Comparison of ENCODE assay signal across 9 cellular contexts in the genomic region with DNA sequence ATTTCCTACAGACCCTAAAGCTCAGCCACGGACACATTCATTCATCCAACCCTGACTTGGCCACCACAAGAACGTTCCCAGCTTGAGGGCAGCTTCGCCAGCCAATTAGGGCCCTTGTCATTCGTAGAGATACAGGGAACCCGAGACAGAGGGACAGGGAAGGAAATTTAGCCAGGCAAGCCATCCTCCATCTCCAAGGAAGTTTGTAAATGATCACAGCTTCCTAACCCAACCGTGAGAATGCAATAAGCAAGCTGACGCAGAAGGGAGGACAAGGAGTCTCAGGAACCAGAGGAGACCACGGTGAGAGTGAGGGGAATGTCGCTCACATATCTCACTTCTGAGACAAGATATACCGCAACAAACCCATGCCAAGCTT. TPM values are rescaled to one million over a fixed set of nuclear protein-coding genes. Genes with fewer than 3 reads are reported as not detected.
A peak's percentile ranks its signal among the peaks of the same experiment; 100 is the strongest.
DNase-seq lines count a peak whose midpoint lies in the region; ATAC-seq, FAIRE-seq and TF ChIP-seq lines count a peak whose summit lies in the region.
"Had no signal": no experiment of that assay in that cellular context is flagged by ENCODE, and none has a peak within 500 bp of the region (broad histone marks: within the 10 kb centered on the region; RNA-seq: fewer than 3 reads in every experiment).

No MANE protein-coding gene starts in this region.

- no peaks in the 10 kb centered on the region for H3K9me3 Mint-ChIP-seq in activated naive CD4-positive, alpha-beta T cell treated with anti-CD3 and anti-CD28 coated beads for 36 hours
- H3K9me3 Mint-ChIP-seq in astrocyte (ENCODE audit: unreplicated experiment) (peaks cover 5% of the 10 kb centered on the region), type B pancreatic cell (no peaks in the 10 kb centered on the region)

- H3K27ac Mint-ChIP-seq in activated naive CD4-positive, alpha-beta T cell treated with anti-CD3 and anti-CD28 coated beads for 36 hours, result no peak overlapping the region
- peak overlapping the region; percentile 63 for H3K27ac Mint-ChIP-seq in astrocyte (ENCODE audit: unreplicated experiment)
- H3K27ac Mint-ChIP-seq in type B pancreatic cell, result peak overlapping the region; percentile 74

- TF ChIP-seq CTCF in astrocyte (IDR thresholded peaks at IDR 0.05; ENCODE audit: insufficient read depth, low read depth, low read length) (no peak), liver (IDR thresholded peaks at IDR 0.05; ENCODE audit: low read depth, low read length, missing input control) (no peak), type B pancreatic cell (conservative IDR thresholded peaks at IDR 0.05) (no peak)

- TF ChIP-seq RAD21 in liver (IDR thresholded peaks at IDR 0.05), result no peak

- H3K36me3 ChIP-seq in astrocyte (ENCODE audit: insufficient read depth, low read length) (peaks cover 6% of the 10 kb centered on the region), liver (ENCODE audit: control insufficient read depth in 4 of 4, insufficient read depth in 3 of 4, low read depth in 1 of 4, low read length in 3 of 4) (no peaks in the 10 kb centered on the region)

- ATAC-seq in HG03354 (IDR thresholded peaks at IDR 0.05; ENCODE audit: poor library complexity, severe bottlenecking, unreplicated experiment), result no peak

- peak overlapping the region; percentile 78 for H3K4me3 Mint-ChIP-seq in activated naive CD4-positive, alpha-beta T cell treated with anti-CD3 and anti-CD28 coated beads for 36 hours
- peak overlapping the region; percentile 87 for H3K4me3 Mint-ChIP-seq in astrocyte (ENCODE audit: unreplicated experiment)
- H3K4me3 Mint-ChIP-seq in type B pancreatic cell, result peak overlapping the region; percentile 85

- no peak for FAIRE-seq in astrocyte (lab: Jason Lieb, UNC)
- FAIRE-seq: G401.6 had no signal

- H3K27ac ChIP-seq in astrocyte (ENCODE audit: low read depth, low read length) (peak overlapping the region; percentile 70), liver (ENCODE audit: low read depth in 1 of 2, low read length in 2 of 2) (peak overlapping the region; percentile 81 to 88)

- no peaks in the 10 kb centered on the region for H3K27me3 Mint-ChIP-seq in activated naive CD4-positive, alpha-beta T cell treated with anti-CD3 and anti-CD28 coated beads for 36 hours (ENCODE audit: low read depth)
- H3K27me3 Mint-ChIP-seq in astrocyte (ENCODE audit: low read depth, unreplicated experiment), result no peaks in the 10 kb centered on the region
- no peaks in the 10 kb centered on the region for H3K27me3 Mint-ChIP-seq in type B pancreatic cell

- WGBS in liver, result 76% methylated on average over 10 of the region's 10 CpGs

- H4K20me1 ChIP-seq in astrocyte (ENCODE audit: insufficient read depth, low read length), result peaks cover 55% of the 10 kb centered on the region

- H3K79me2 ChIP-seq in astrocyte (ENCODE audit: insufficient read depth, low read length), result peaks cover 73% of the 10 kb centered on the region

- H3K9ac ChIP-seq in astrocyte (ENCODE audit: low read length) (peak overlapping the region; percentile 89), liver (ENCODE audit: low read depth in 1 of 2, low read length in 2 of 2) (peak overlapping the region in 1 of 2 donors; percentile 90)

- no peaks in the 10 kb centered on the region for H3K36me3 Mint-ChIP-seq in activated naive CD4-positive, alpha-beta T cell treated with anti-CD3 and anti-CD28 coated beads for 36 hours (ENCODE audit: low read depth)
- H3K36me3 Mint-ChIP-seq in astrocyte (ENCODE audit: low read depth, unreplicated experiment) (peaks cover 13% of the 10 kb centered on the region), type B pancreatic cell (peaks cover 5% of the 10 kb centered on the region)

- DNase-seq in activated naive CD4-positive, alpha-beta T cell treated with anti-CD3 and anti-CD28 coated beads for 36 hours, result no peak
- no peak for DNase-seq in activated naive CD4-positive, alpha-beta T cell (lab: John Stamatoyannopoulos, UW)
- no peak for DNase-seq in astrocyte (ENCODE audit: low read depth)
- DNase-seq in type B pancreatic cell (ENCODE audit: extremely low spot score, unreplicated experiment), result no peak
- no peak for DNase-seq in NCI-H1417 (lab: John Stamatoyannopoulos, UW)
- no peak for DNase-seq in AG20443 (ENCODE audit: low spot score)

- H3K9me3 ChIP-seq in astrocyte (ENCODE audit: insufficient read depth, low read depth, low read length) (no peaks in the 10 kb centered on the region), liver (ENCODE audit: control insufficient read depth in 4 of 4, low read length in 3 of 4) (no peaks in the 10 kb centered on the region)

- CTCF ChIA-PET in activated naive CD4-positive, alpha-beta T cell treated with anti-CD3 and anti-CD28 coated beads for 36 hours (lab: Charles Lee), result interaction anchor here (0.7 to 2.8 kb wide), 13 partner anchors 12 to 159 kb away, joined by 3 to 10 read pairs (median 5); no protein-coding TSS in a partner anchor

- H3K4me1 Mint-ChIP-seq in activated naive CD4-positive, alpha-beta T cell treated with anti-CD3 and anti-CD28 coated beads for 36 hours (ENCODE audit: low read depth), result peaks cover 46% of the 10 kb centered on the region
- H3K4me1 Mint-ChIP-seq in astrocyte (ENCODE audit: low read depth, unreplicated experiment) (peaks cover 45% of the 10 kb centered on the region), type B pancreatic cell (ENCODE audit: unreplicated experiment) (peaks cover 56% of the 10 kb centered on the region)

- peak overlapping the region; percentile 93 for H3K4me3 ChIP-seq in astrocyte (ENCODE audit: insufficient read depth, low read depth, low read length)
- peak overlapping the region; percentile 83 to 92 (median 87) for H3K4me3 ChIP-seq in liver (ENCODE audit: low read depth in 1 of 3, low read length in 3 of 3)

- peak overlapping the region; percentile 95 for H3K4me2 ChIP-seq in astrocyte (ENCODE audit: low read length)

- no peak overlapping the region for H2AFZ ChIP-seq in astrocyte (ENCODE audit: low read depth, low read length)

- H3K27me3 ChIP-seq in astrocyte (ENCODE audit: insufficient read depth, low read length) (no peaks in the 10 kb centered on the region), liver (ENCODE audit: control insufficient read depth in 4 of 4, insufficient read depth in 4 of 4, low read length in 3 of 4) (no peaks in the 10 kb centered on the region)

- intact Hi-C loops in activated naive CD4-positive, alpha-beta T cell treated with anti-CD3 and anti-CD28 coated beads for 36 hours (cut with micrococcal nuclease), result loop anchor here (1.0 to 10.0 kb wide), 5 partner anchors 58 to 729 kb away; partner anchors contain the start of gene MCM3

- H3K4me1 ChIP-seq in astrocyte (ENCODE audit: insufficient read depth, low read length) (peaks cover 54% of the 10 kb centered on the region), liver (ENCODE audit: control insufficient read depth in 4 of 4, insufficient read depth in 4 of 4, low read length in 3 of 4) (peaks cover 2 to 31% (median 14%) of the 10 kb centered on the region in 4 donors)

TF ChIP-seq in liver, 16 proteins besides CTCF, POLR2A, EP300 and RAD21 (continues in another document):
- TF ChIP-seq SP1 (IDR thresholded peaks at IDR 0.05) (no peak), TAF1 (conservative IDR thresholded peaks at IDR 0.05) (no peak), NR2F2 (IDR thresholded peaks at IDR 0.05) (no peak), RXRA (IDR thresholded peaks at IDR 0.05) (no peak), GABPA (IDR thresholded peaks at IDR 0.05 in 1 of 2, conservative IDR thresholded peaks at IDR 0.05 in 1 of 2) (no peak), FOXA1 (IDR thresholded peaks at IDR 0.05) (no peak), JUND (IDR thresholded peaks at IDR 0.05) (no peak)
- TF ChIP-seq, protein P1, sequence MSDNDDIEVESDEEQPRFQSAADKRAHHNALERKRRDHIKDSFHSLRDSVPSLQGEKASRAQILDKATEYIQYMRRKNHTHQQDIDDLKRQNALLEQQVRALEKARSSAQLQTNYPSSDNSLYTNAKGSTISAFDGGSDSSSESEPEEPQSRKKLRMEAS (IDR thresholded peaks at IDR 0.05), result no peak
- TF ChIP-seq, protein P2, sequence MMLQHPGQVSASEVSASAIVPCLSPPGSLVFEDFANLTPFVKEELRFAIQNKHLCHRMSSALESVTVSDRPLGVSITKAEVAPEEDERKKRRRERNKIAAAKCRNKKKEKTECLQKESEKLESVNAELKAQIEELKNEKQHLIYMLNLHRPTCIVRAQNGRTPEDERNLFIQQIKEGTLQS (IDR thresholded peaks at IDR 0.05), result no peak
- TF ChIP-seq, protein P3, sequence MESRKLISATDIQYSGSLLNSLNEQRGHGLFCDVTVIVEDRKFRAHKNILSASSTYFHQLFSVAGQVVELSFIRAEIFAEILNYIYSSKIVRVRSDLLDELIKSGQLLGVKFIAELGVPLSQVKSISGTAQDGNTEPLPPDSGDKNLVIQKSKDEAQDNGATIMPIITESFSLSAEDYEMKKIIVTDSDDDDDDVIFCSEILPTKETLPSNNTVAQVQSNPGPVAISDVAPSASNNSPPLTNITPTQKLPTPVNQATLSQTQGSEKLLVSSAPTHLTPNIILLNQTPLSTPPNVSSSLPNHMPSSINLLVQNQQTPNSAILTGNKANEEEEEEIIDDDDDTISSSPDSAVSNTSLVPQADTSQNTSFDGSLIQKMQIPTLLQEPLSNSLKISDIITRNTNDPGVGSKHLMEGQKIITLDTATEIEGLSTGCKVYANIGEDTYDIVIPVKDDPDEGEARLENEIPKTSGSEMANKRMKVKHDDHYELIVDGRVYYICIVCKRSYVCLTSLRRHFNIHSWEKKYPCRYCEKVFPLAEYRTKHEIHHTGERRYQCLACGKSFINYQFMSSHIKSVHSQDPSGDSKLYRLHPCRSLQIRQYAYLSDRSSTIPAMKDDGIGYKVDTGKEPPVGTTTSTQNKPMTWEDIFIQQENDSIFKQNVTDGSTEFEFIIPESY (IDR thresholded peaks at IDR 0.05), result no peak

RNA-seq across cellular contexts. Expression of gene TRAM2, which starts 1.4 kb away (rescaled TPM):
- total RNA-seq in activated naive CD4-positive, alpha-beta T cell treated with anti-CD3 and anti-CD28 coated beads for 36 hours, result 1 to 10 TPM; 2.5 to 2.9 TPM
- total RNA-seq in astrocyte, result 88.7 and 93.4 TPM in 2 replicates
- 10 to 100 TPM in 1 of 2 donors, 1 to 10 TPM in 1; 8.5 to 17.5 TPM for total RNA-seq in liver
- polyA plus RNA-seq in liver, result 10 to 100 TPM in 1 of 2 donors, 1 to 10 TPM in 1; 7.3 to 20.3 TPM
- total RNA-seq in type B pancreatic cell (ENCODE audit: low replicate concordance), result 17.3 and 23.0 TPM in 2 replicates
